ENCODE assay signal across 11 cellular contexts in the genomic region with DNA sequence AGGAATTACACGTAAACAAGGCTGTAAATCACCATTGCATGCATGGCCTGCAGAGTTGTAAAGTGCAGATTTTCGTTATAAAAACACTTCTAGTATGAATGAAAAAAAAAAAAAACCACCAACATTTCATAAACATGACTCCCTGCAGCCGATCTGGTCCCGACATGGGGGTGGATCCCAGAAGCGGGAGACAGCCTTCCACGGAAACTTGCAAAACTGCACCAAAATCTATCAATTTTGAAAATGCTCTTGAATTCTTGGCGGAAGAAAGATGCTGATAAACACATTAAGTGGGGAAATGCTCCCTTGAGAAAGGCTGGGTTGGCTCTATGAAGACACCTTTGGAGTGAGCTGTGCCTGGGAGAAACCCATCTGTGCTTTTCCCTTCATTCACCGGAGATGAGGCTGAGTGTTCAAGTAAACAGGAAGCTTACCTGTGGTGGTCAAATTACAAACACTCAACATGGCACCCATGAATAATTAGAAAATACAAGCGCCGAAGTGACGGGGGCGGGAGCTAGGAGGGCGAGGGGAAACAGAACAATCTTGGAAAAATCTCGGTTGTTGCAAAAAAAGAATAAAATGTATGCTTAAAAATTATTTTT. TPM values are rescaled to one million over a fixed set of nuclear protein-coding genes. Genes with fewer than 3 reads are reported as not detected.
DNase-seq lines count a peak whose midpoint lies in the region; ATAC-seq and TF ChIP-seq lines count a peak whose summit lies in the region.
"Had no signal": no experiment of that assay in that cellular context is flagged by ENCODE, and none has a peak within 500 bp of the region (broad histone marks: within the 10 kb centered on the region; RNA-seq: fewer than 3 reads in every experiment).

No MANE protein-coding gene starts in this region.

- no peaks in the 10 kb centered on the region for H3K9me3 Mint-ChIP-seq in T-helper 1 cell treated with Interleukin-12 subunit alpha and Interleukin-12 subunit beta and Interleukin-4 antibody, amounts not matched to agents 30 μg/mL and 1 μg/mL, for 36 hours

- H3K27me3 Mint-ChIP-seq in T-helper 1 cell treated with Interleukin-12 subunit alpha and Interleukin-12 subunit beta and Interleukin-4 antibody, amounts not matched to agents 30 μg/mL and 1 μg/mL, for 36 hours (ENCODE audit: low read depth), result peaks cover 59% of the 10 kb centered on the region

- no peak for DNase-seq in T-helper 1 cell
- DNase-seq in NCI-H748 (lab: John Stamatoyannopoulos, UW; ENCODE audit: unreplicated experiment), result peak; percentile 84
- DNase-seq in fibroblast of villous mesenchyme (ENCODE audit: low read depth), result no peak
- DNase-seq in retinal pigment epithelial cell (ENCODE audit: low read depth), result no peak
- DNase-seq in GM03348 (ENCODE audit: low spot score), result no peak
- DNase-seq: NCI-H1694 treated with DMSO at 0.1 percent for 48 hours, transverse colon had no signal

- H3K27ac Mint-ChIP-seq in T-helper 1 cell treated with Interleukin-12 subunit alpha and Interleukin-12 subunit beta and Interleukin-4 antibody, amounts not matched to agents 30 μg/mL and 1 μg/mL, for 36 hours, result peak overlapping the region; percentile 5

- peaks cover 22% of the 10 kb centered on the region for H3K36me3 Mint-ChIP-seq in T-helper 1 cell treated with Interleukin-12 subunit alpha and Interleukin-12 subunit beta and Interleukin-4 antibody, amounts not matched to agents 30 μg/mL and 1 μg/mL, for 36 hours (ENCODE audit: low read depth)

- no peak for ATAC-seq in GM21423 (IDR thresholded peaks at IDR 0.05; ENCODE audit: unreplicated experiment)
- ATAC-seq in GM21619 (IDR thresholded peaks at IDR 0.05; ENCODE audit: unreplicated experiment), result no peak

- H3K4me1 Mint-ChIP-seq in T-helper 1 cell treated with Interleukin-12 subunit alpha and Interleukin-12 subunit beta and Interleukin-4 antibody, amounts not matched to agents 30 μg/mL and 1 μg/mL, for 36 hours (ENCODE audit: low read depth), result peaks cover 4% of the 10 kb centered on the region

- TF ChIP-seq CTCF in fibroblast of villous mesenchyme (IDR thresholded peaks at IDR 0.05; ENCODE audit: insufficient read depth, low read depth, low read length) (no peak), retinal pigment epithelial cell (conservative IDR thresholded peaks at IDR 0.05; ENCODE audit: low read depth, low read length) (no peak)

- H3K4me3 ChIP-seq in fibroblast of villous mesenchyme (ENCODE audit: low read depth, low read length) (peak overlapping the region; percentile 56), retinal pigment epithelial cell (ENCODE audit: low read length) (peak overlapping the region; percentile 39)

- peak overlapping the region; percentile 49 for H3K4me3 Mint-ChIP-seq in T-helper 1 cell treated with Interleukin-12 subunit alpha and Interleukin-12 subunit beta and Interleukin-4 antibody, amounts not matched to agents 30 μg/mL and 1 μg/mL, for 36 hours

RNA-seq across cellular contexts. Expression of a gene that starts 0.8 kb away (rescaled TPM):
- total RNA-seq in fibroblast of villous mesenchyme, result not detected in 2 replicates
- total RNA-seq: mesenteric fat pad, transverse colon had no signal
